ENCODE assay signal across 13 cellular contexts in genomic region chr10:124589491-124590006, GRCh38.
DNase-seq lines count a peak whose midpoint lies in the region; ATAC-seq and TF ChIP-seq lines count a peak whose summit lies in the region.
"Had no signal": no experiment of that assay in that cellular context is flagged by ENCODE, and none has a peak within 500 bp of the region (broad histone marks: within the 10 kb centered on the region; RNA-seq: fewer than 3 reads in every experiment).

No MANE protein-coding gene starts in this region.

- no peaks in the 10 kb centered on the region for H3K36me3 ChIP-seq in BLaER1
- H3K36me3 ChIP-seq in ascending aorta, result no peaks in the 10 kb centered on the region
- H3K36me3 ChIP-seq in mesenchymal stem cell (ENCODE audit: control insufficient read depth in 1 of 2, insufficient read depth in 2 of 2, low read depth in 1 of 2, low read length in 2 of 2), result no peaks in the 10 kb centered on the region

- H3K79me1 ChIP-seq in mesenchymal stem cell (replicated peaks; ENCODE audit: low read length, poor library complexity, severe bottlenecking), result no peaks in the 10 kb centered on the region

- no peak overlapping the region for H3K4me3 ChIP-seq in BLaER1
- H3K4me3 ChIP-seq in ascending aorta, result peak overlapping the region in 1 of 2 donors; percentile 60
- no peak overlapping the region for H3K4me3 ChIP-seq in right cardiac atrium (ENCODE audit: low read length)
- H3K4me3 ChIP-seq in mesenchymal stem cell (ENCODE audit: insufficient read depth in 1 of 2, low read depth in 1 of 2, low read length in 2 of 2), result no peak overlapping the region

- no peaks in the 10 kb centered on the region for H3K27me3 ChIP-seq in BLaER1
- no peaks in the 10 kb centered on the region for H3K27me3 ChIP-seq in ascending aorta
- no peaks in the 10 kb centered on the region for H3K27me3 ChIP-seq in right cardiac atrium (ENCODE audit: control insufficient read depth, insufficient read depth)
- peaks cover 0 to 25% of the 10 kb centered on the region in 2 experiments for H3K27me3 ChIP-seq in mesenchymal stem cell (ENCODE audit: control insufficient read depth in 1 of 2, insufficient read depth in 1 of 2, low read length in 2 of 2)

- no peak overlapping the region for H2AK5ac ChIP-seq in mesenchymal stem cell (ENCODE audit: low read length, severe bottlenecking)

- peaks cover 4% of the 10 kb centered on the region for H3K9me3 Mint-ChIP-seq in progenitor cell of endocrine pancreas (ENCODE audit: low read depth)
- H3K9me3 Mint-ChIP-seq: endodermal cell had no signal

- no peaks in the 10 kb centered on the region for H4K20me1 ChIP-seq in BLaER1

- peak overlapping the region in 1 of 2 experiments; percentile 50 for H3K18ac ChIP-seq in mesenchymal stem cell (ENCODE audit: low read depth in 1 of 2, low read length in 2 of 2)

- H3K9me3 ChIP-seq in BLaER1 (peaks cover 32% of the 10 kb centered on the region), ascending aorta (no peaks in the 10 kb centered on the region), right cardiac atrium (ENCODE audit: control insufficient read depth, low read length) (no peaks in the 10 kb centered on the region), mesenchymal stem cell (ENCODE audit: control insufficient read depth, low read length) (peaks cover 9% of the 10 kb centered on the region)

- WGBS in right cardiac atrium, result 69% methylated on average over 22 of the region's 22 CpGs
- 88% methylated on average over 22 of the region's 22 CpGs for WGBS in mesenchymal stem cell

- H3K36me3 Mint-ChIP-seq in progenitor cell of endocrine pancreas (ENCODE audit: insufficient read depth), result no peaks in the 10 kb centered on the region
- H3K36me3 Mint-ChIP-seq: stimulated activated memory B cell treated with anti-CD40 and anti-IgM and Interleukin-4, amounts not matched to agents 10 μg/mL and 1 μg/mL and 100 μg/mL, for 72 hours had no signal

- H3K4me3 Mint-ChIP-seq in progenitor cell of endocrine pancreas (ENCODE audit: low read depth), result no peak overlapping the region
- H3K4me3 Mint-ChIP-seq: CD4-positive, CD25-positive, alpha-beta regulatory T cell; endodermal cell; stimulated activated memory B cell treated with anti-CD40 and anti-IgM and Interleukin-4, amounts not matched to agents 10 μg/mL and 1 μg/mL and 100 μg/mL, for 72 hours had no signal

- peak overlapping the region in 1 of 2 experiments; percentile 60 for H3K4ac ChIP-seq in mesenchymal stem cell (ENCODE audit: low read depth in 1 of 2, low read length in 2 of 2)

- H3K14ac ChIP-seq in mesenchymal stem cell (ENCODE audit: low read length in 2 of 2), result no peak overlapping the region

- no peak overlapping the region for H4K91ac ChIP-seq in mesenchymal stem cell (ENCODE audit: low read length)

- H3K4me2 ChIP-seq in BLaER1 (peak overlapping the region; percentile 81), mesenchymal stem cell (ENCODE audit: low read length, poor library complexity, severe bottlenecking) (no peak overlapping the region)

- peak overlapping the region; percentile 11 for H3K27ac Mint-ChIP-seq in progenitor cell of endocrine pancreas
- H3K27ac Mint-ChIP-seq: endodermal cell had no signal

- no peak overlapping the region for H4K8ac ChIP-seq in mesenchymal stem cell (ENCODE audit: low read length)

- H3K4me1 ChIP-seq in BLaER1 (peaks cover 52% of the 10 kb centered on the region), ascending aorta (peaks cover 0 to 20% of the 10 kb centered on the region in 2 donors), right cardiac atrium (ENCODE audit: control insufficient read depth, insufficient read depth, low read length) (peaks cover 3% of the 10 kb centered on the region), mesenchymal stem cell (ENCODE audit: control insufficient read depth, insufficient read depth, low read depth, low read length) (peaks cover 6% of the 10 kb centered on the region)

- intact Hi-C loops in ascending aorta (cut with DNase I), result no loop called here
- intact Hi-C loops in right cardiac atrium (cut with DNase I), result no loop called here

- H3K27ac ChIP-seq in BLaER1 (no peak overlapping the region), ascending aorta (peak overlapping the region; percentile 53 to 72), right cardiac atrium (ENCODE audit: low read length) (no peak overlapping the region), mesenchymal stem cell (ENCODE audit: low read length, poor library complexity, severe bottlenecking) (no peak overlapping the region)

- in situ Hi-C loops in ACHN (cut with HindIII; ENCODE audit: low pct_ligation_motif_present, low pct_unique_long_range_greater_than_20kb, low sequenced_read_pairs) (no loop called here), G401 (cut with HindIII; ENCODE audit: low sequenced_read_pairs) (no loop called here)

- no peak overlapping the region for H2BK120ac ChIP-seq in mesenchymal stem cell (ENCODE audit: low read depth, low read length)

- peaks cover 3% of the 10 kb centered on the region for H3K4me1 Mint-ChIP-seq in progenitor cell of endocrine pancreas (ENCODE audit: low read depth)
- H3K4me1 Mint-ChIP-seq: endodermal cell had no signal

- H2BK15ac ChIP-seq in mesenchymal stem cell (ENCODE audit: low read depth, poor library complexity, severe bottlenecking), result no peak overlapping the region

- H2BK5ac ChIP-seq in mesenchymal stem cell (ENCODE audit: low read depth, low read length, poor library complexity, severe bottlenecking), result no peak overlapping the region

- DNase-seq in ascending aorta (ENCODE audit: low spot score in 2 of 2) (no peak), right cardiac atrium (peak in 2 of 3 donors; percentile 44 to 73), progenitor cell of endocrine pancreas (ENCODE audit: low spot score, unreplicated experiment) (no peak), mesenchymal stem cell (no peak), ACHN (no peak), cerebellar nuclear complex (lab: John Stamatoyannopoulos, UW) (no peak), G401 (ENCODE audit: low spot score) (no peak)
- DNase-seq: activated effector memory CD4-positive, alpha-beta T cell treated with Interleukin-2 at 50 U/mL for 16 hours; CD4-positive, CD25-positive, alpha-beta regulatory T cell; endodermal cell had no signal

- ATAC-seq in right cardiac atrium, result peak; percentile 20 to 23
- ATAC-seq: activated CD4-positive, CD25-positive, alpha-beta regulatory T cell treated with anti-CD3 and anti-CD28 coated beads, Interleukin-2, amount 50 U/mL, for 24 hours; stimulated activated memory B cell treated with anti-CD40 and anti-IgM and Interleukin-4, amounts not matched to agents 10 μg/mL and 1 μg/mL and 100 μg/mL, for 72 hours had no signal

- no peak overlapping the region for H3K9ac ChIP-seq in BLaER1
- H3K9ac ChIP-seq in mesenchymal stem cell (ENCODE audit: low read length), result no peak overlapping the region

- H2AFZ ChIP-seq in mesenchymal stem cell (ENCODE audit: low read depth, low read length), result no peak overlapping the region

- peak overlapping the region in 1 of 2 experiments; percentile 35 for H3K23ac ChIP-seq in mesenchymal stem cell (ENCODE audit: low read length in 2 of 2)

- peak overlapping the region in 1 of 2 experiments; percentile 47 for H2BK12ac ChIP-seq in mesenchymal stem cell (ENCODE audit: low read length in 2 of 2)

- TF ChIP-seq CTCF in ascending aorta (IDR thresholded peaks at IDR 0.05) (no peak), progenitor cell of endocrine pancreas (IDR thresholded peaks at IDR 0.05; ENCODE audit: unreplicated experiment) (no peak)

- no peaks in the 10 kb centered on the region for H3K27me3 Mint-ChIP-seq in progenitor cell of endocrine pancreas
- H3K27me3 Mint-ChIP-seq: CD4-positive, CD25-positive, alpha-beta regulatory T cell; stimulated activated memory B cell treated with anti-CD40 and anti-IgM and Interleukin-4, amounts not matched to agents 10 μg/mL and 1 μg/mL and 100 μg/mL, for 72 hours had no signal

Comparison
In these comparisons a context has a peak if more than half of its experiments do, and no peak if none do; other contexts are left out.
1. H3K27ac ChIP-seq: peak in ascending aorta (2 of 2); none in BLaER1 (single experiment), right cardiac atrium (single experiment) and mesenchymal stem cell (single experiment).
2. DNase-seq: peak in right cardiac atrium (2 of 3); none in ascending aorta (0 of 2), progenitor cell of endocrine pancreas (single experiment), mesenchymal stem cell (single experiment), ACHN (single experiment), cerebellar nuclear complex (0 of 2) and G401 (single experiment).